ENCODE assay signal across 21 cellular contexts in genomic region chr2:232894251-232894650, GRCh38. TPM values are rescaled to one million over a fixed set of nuclear protein-coding genes. Genes with fewer than 3 reads are reported as not detected.
"Had no signal": no experiment of that assay in that cellular context is flagged by ENCODE, and none has a peak within 500 bp of the region (broad histone marks: within the 10 kb centered on the region; RNA-seq: fewer than 3 reads in every experiment).

No MANE protein-coding gene starts in this region.

- DNase-seq: activated CD4-positive, alpha-beta memory T cell treated with anti-CD3 and anti-CD28 coated beads, Interleukin-2, amount 10 ng/mL, durations not matched to agents 7 days and 5 days; activated CD4-positive, alpha-beta T cell treated with anti-CD3 and anti-CD28 coated beads for 4 hours; activated gamma-delta T cell treated with Interleukin-2 at 50 U/mL for 16 hours; amniotic stem cell; body of pancreas; central memory CD4-positive, alpha-beta T cell; cortex of kidney; effector CD8-positive, alpha-beta T cell; foreskin melanocyte; heart left ventricle; naive thymus-derived CD8-positive, alpha-beta T cell; occipital lobe; SJCRH30; stimulated activated naive CD8-positive, alpha-beta T cell treated with anti-CD3 and anti-CD28 coated beads, Interleukin-15, amount 100 ng/mL, for 72 hours; T-helper 2 cell; thyroid gland had no signal

- H3K9me3 ChIP-seq: body of pancreas, heart left ventricle, left lung, psoas muscle, SJCRH30, thyroid gland had no signal

- H3K27me3 ChIP-seq: body of pancreas, SJCRH30, thyroid gland had no signal

- ATAC-seq: body of pancreas; heart left ventricle; left lung; naive thymus-derived CD8-positive, alpha-beta T cell; psoas muscle; sciatic nerve; stimulated activated naive CD8-positive, alpha-beta T cell treated with anti-CD3 and anti-CD28 coated beads, Interleukin-15, amount 100 ng/mL, for 72 hours had no signal

- H3K36me3 Mint-ChIP-seq: activated naive CD8-positive, alpha-beta T cell; memory B cell; naive thymus-derived CD8-positive, alpha-beta T cell had no signal

- H3K27ac ChIP-seq: body of pancreas, heart left ventricle, left lung, psoas muscle, SJCRH30, thyroid gland had no signal

- H3K27ac Mint-ChIP-seq: activated CD4-positive, alpha-beta memory T cell treated with anti-CD3 and anti-CD28 coated beads, Interleukin-2, amount 10 ng/mL, durations not matched to agents 7 days and 5 days; memory B cell; naive thymus-derived CD8-positive, alpha-beta T cell; stimulated activated naive CD8-positive, alpha-beta T cell treated with anti-CD3 and anti-CD28 coated beads, Interleukin-15, amount 100 ng/mL, for 72 hours had no signal

- H3K4me3 Mint-ChIP-seq: activated CD4-positive, alpha-beta memory T cell treated with anti-CD3 and anti-CD28 coated beads, Interleukin-2, amount 10 ng/mL, durations not matched to agents 7 days and 5 days; activated naive CD8-positive, alpha-beta T cell; memory B cell; naive thymus-derived CD8-positive, alpha-beta T cell; stimulated activated naive CD8-positive, alpha-beta T cell treated with anti-CD3 and anti-CD28 coated beads, Interleukin-15, amount 100 ng/mL, for 72 hours had no signal

- H3K4me3 ChIP-seq: body of pancreas, heart left ventricle, left lung, psoas muscle, SJCRH30, thyroid gland had no signal

- H3K36me3 ChIP-seq: heart left ventricle, left lung, SJCRH30, thyroid gland had no signal

- H3K9me3 Mint-ChIP-seq: activated CD4-positive, alpha-beta memory T cell treated with anti-CD3 and anti-CD28 coated beads, Interleukin-2, amount 10 ng/mL, durations not matched to agents 7 days and 5 days; memory B cell; naive thymus-derived CD8-positive, alpha-beta T cell; stimulated activated naive CD8-positive, alpha-beta T cell treated with anti-CD3 and anti-CD28 coated beads, Interleukin-15, amount 100 ng/mL, for 72 hours had no signal

- H3K4me1 ChIP-seq: left lung had no signal

RNA-seq across cellular contexts. Expression of gene SNORC, which starts 24.2 kb away (rescaled TPM):
- polyA plus RNA-seq: naive thymus-derived CD8-positive, alpha-beta T cell had no signal
